In the genomic region with DNA sequence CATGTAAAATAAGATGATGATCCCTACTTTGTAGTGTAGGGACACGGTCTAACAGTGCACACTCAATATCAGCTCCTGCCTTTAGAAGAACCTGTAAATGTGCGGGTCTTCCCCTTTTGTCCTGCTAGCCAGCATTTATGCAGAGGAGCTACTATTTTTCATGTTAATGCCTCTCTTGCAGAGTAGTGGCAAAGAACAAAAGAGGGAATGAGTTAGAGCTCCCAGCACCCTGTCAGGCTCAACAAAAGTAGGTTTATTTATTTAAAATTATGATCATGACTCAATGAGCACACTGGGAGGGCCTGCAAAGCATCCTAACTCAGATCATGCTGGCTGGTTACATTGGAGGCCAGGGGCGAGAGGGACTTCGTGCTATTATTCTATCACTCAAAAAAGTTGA, we compare ENCODE assay signal across 16 cellular contexts.
"Had no signal": no experiment of that assay in that cellular context is flagged by ENCODE, and none has a peak within 500 bp of the region (broad histone marks: within the 10 kb centered on the region; RNA-seq: fewer than 3 reads in every experiment).

No MANE protein-coding gene starts in this region.

- DNase-seq: activated CD4-positive, alpha-beta memory T cell treated with anti-CD3 and anti-CD28 coated beads, Interleukin-2, amount 10 ng/mL, durations not matched to agents 7 days and 5 days; activated CD4-positive, alpha-beta T cell treated with anti-CD3 and anti-CD28 coated beads for 4 hours; activated effector memory CD4-positive, alpha-beta T cell treated with Interleukin-2 at 50 U/mL for 16 hours; activated naive CD4-positive, alpha-beta T cell treated with anti-CD3 and anti-CD28 coated beads, Interleukin-2, amount 10 ng/mL, durations not matched to agents 7 days and 5 days; activated T-cell treated with anti-CD3 and anti-CD28 coated beads, Interleukin-2, amount 50 U/mL, for 48 hours; aorta; dermis blood vessel endothelial cell; effector memory CD4-positive, alpha-beta T cell; kidney; left lung; mammary epithelial cell; nephron progenitor cell; retina; stimulated activated naive B cell treated with anti-CD40 and anti-IgM and Interleukin-4, amounts not matched to agents 10 μg/mL and 1 μg/mL and 100 μg/mL, for 72 hours; upper lobe of left lung had no signal

- H3K4me1 ChIP-seq: left lung, upper lobe of left lung had no signal

- H3K4me3 ChIP-seq: left lung, thoracic aorta, upper lobe of left lung had no signal

- ATAC-seq: left lung; stimulated activated naive B cell treated with anti-CD40 and anti-IgM and Interleukin-4, amounts not matched to agents 10 μg/mL and 1 μg/mL and 100 μg/mL, for 72 hours had no signal

- H3K27ac ChIP-seq: left lung, thoracic aorta, upper lobe of left lung had no signal

- H3K27me3 ChIP-seq: left lung, upper lobe of left lung had no signal

- H3K36me3 ChIP-seq: left lung, thoracic aorta, upper lobe of left lung had no signal
